ENCODE assay signal across 8 cellular contexts in the genomic region with DNA sequence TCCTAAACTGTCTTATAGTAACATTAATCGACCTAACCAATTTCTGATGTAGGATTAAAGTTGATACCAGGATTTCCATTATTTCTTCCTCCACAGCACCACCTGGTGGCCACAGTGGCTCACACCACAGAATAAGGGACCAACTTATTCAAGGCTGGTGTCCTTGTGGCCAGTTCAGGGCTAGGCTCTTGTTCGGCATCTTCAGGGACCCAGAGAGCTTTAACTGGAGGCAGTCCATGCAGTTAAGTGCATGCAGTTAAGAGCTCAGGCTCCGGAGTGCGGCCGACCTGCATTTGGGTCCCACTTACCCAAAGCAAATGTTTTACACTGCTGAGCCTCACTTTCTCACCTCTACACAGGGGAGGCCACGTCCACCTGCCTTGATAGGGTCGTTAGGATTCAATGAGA. TPM values are rescaled to one million over a fixed set of nuclear protein-coding genes. Genes with fewer than 3 reads are reported as not detected.
DNase-seq lines count a peak whose midpoint lies in the region; ATAC-seq and TF ChIP-seq lines count a peak whose summit lies in the region.

No MANE protein-coding gene starts in this region.

- TF ChIP-seq CTCF in sigmoid colon (IDR thresholded peaks at IDR 0.05) = peak; percentile 81 to 95 (median 90)

- 44% methylated on average over 7 of the region's 7 CpGs for WGBS in right cardiac atrium
- 53 to 54% methylated on average over 7 of the region's 7 CpGs for WGBS in sigmoid colon, 2 donors

- H3K4me1 ChIP-seq in right cardiac atrium (ENCODE audit: control insufficient read depth, insufficient read depth, low read length) = no peaks in the 10 kb centered on the region
- H3K4me1 ChIP-seq in sigmoid colon = peaks cover 0 to 31% (median 26%) of the 10 kb centered on the region in 4 donors

- H3K36me3 ChIP-seq in sigmoid colon = no peaks in the 10 kb centered on the region

- ATAC-seq in right cardiac atrium (peak; percentile 70 to 73), HG03520 (IDR thresholded peaks at IDR 0.05; ENCODE audit: unreplicated experiment) (no peak)

- intact Hi-C loops in right cardiac atrium (cut with DNase I) (loop anchor here (5.0 to 10.0 kb wide), 3 partner anchors 109 to 382 kb away; no protein-coding TSS in a partner anchor), sigmoid colon (cut with DNase I) (loop anchor here (1.0 to 10.0 kb wide), 3 partner anchors 109 to 384 kb away; a partner anchor contains a TSS)

- H3K9me3 ChIP-seq in right cardiac atrium (ENCODE audit: control insufficient read depth, low read length) = no peaks in the 10 kb centered on the region
- no peaks in the 10 kb centered on the region for H3K9me3 ChIP-seq in sigmoid colon

- TF ChIP-seq POLR2A in sigmoid colon (IDR thresholded peaks at IDR 0.05) = no peak

- no peak for TF ChIP-seq EP300 in sigmoid colon (IDR thresholded peaks at IDR 0.05)

- no peaks in the 10 kb centered on the region for H3K27me3 ChIP-seq in right cardiac atrium (ENCODE audit: control insufficient read depth, insufficient read depth)
- no peaks in the 10 kb centered on the region for H3K27me3 ChIP-seq in sigmoid colon

- DNase-seq in NCI-H187 (lab: John Stamatoyannopoulos, UW) (peak; percentile 55 to 57), NCI-H187 treated with DMSO at 0.1 percent for 48 hours (lab: John Stamatoyannopoulos, UW) (no peak), NCI-H1417 treated with DMSO at 0.1 percent for 48 hours (lab: John Stamatoyannopoulos, UW) (peak; percentile 28), T-helper 22 cell (ENCODE audit: low read depth) (peak; percentile 44), amygdala (lab: John Stamatoyannopoulos, UW) (peak in 44 of 56 donors; percentile 7 to 88 (median 32)), right cardiac atrium (peak; percentile 72 to 87 (median 81)), sigmoid colon (peak; percentile 83)

- H3K4me3 ChIP-seq in right cardiac atrium (ENCODE audit: low read length) (no peak overlapping the region), sigmoid colon (no peak overlapping the region)

- H3K27ac ChIP-seq in right cardiac atrium (ENCODE audit: low read length) = no peak overlapping the region
- no peak overlapping the region for H3K27ac ChIP-seq in sigmoid colon

RNA-seq across cellular contexts. Expression of a gene that starts 42.0 kb away (rescaled TPM):
- 1 to 10 TPM in 1 of 4 donors, under 1 TPM in 3; 0.63 to 1.0 (median 0.80) TPM for total RNA-seq in right cardiac atrium
- 0.25 TPM for polyA plus RNA-seq in right cardiac atrium
- total RNA-seq in sigmoid colon = 1 to 10 TPM in 2 of 4 donors, under 1 TPM in 2; 0.66 to 1.7 (median 1.2) TPM
- 1 to 10 TPM in 1 of 3 donors, under 1 TPM in 1, not detected in 1; 0.46 to 1.4 TPM for polyA plus RNA-seq in sigmoid colon
